ENCODE assay signal across 8 cellular contexts in the genomic region with DNA sequence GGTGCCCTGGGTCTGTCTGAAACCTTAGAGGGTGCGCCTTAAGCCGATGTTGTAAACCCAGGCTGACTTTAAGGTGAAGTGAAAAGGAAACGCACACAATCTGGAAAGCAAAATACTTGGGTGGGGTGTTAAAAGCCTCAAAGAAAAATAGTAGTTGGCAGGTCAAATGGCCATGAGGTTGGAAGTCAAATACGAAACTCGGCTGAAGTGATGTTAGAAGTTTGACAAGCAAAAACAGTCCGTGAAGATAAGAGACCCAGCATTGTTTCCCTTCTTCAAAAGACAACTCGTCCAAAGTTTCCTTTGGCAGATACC. TPM values are rescaled to one million over a fixed set of nuclear protein-coding genes. Genes with fewer than 3 reads are reported as not detected.
DNase-seq lines count a peak whose midpoint lies in the region; ATAC-seq, FAIRE-seq and TF ChIP-seq lines count a peak whose summit lies in the region.

No MANE protein-coding gene starts in this region.

- no peak for FAIRE-seq in HTR-8/SVneo (lab: Jason Lieb, UNC)

- H3K9me2 ChIP-seq in OCI-LY7 (ENCODE audit: insufficient read depth, low read length), result no peaks in the 10 kb centered on the region

- H3K36me3 ChIP-seq in CD4-positive, CD25-positive, alpha-beta regulatory T cell (ENCODE audit: control insufficient read depth, insufficient read depth, low read length), result no peaks in the 10 kb centered on the region
- H3K36me3 ChIP-seq in OCI-LY7 (ENCODE audit: insufficient read depth, low read length) (no peaks in the 10 kb centered on the region), neuronal stem cell (replicated peaks in 1 of 2; ENCODE audit: control insufficient read depth in 2 of 2, insufficient read depth in 2 of 2, low read length in 2 of 2) (peaks cover 0 to 8% of the 10 kb centered on the region in 2 donors)

- TF ChIP-seq CTCF in OCI-LY7 (conservative IDR thresholded peaks at IDR 0.05; ENCODE audit: low read length) (no peak), endothelial cell (IDR thresholded peaks at IDR 0.05; ENCODE audit: unreplicated experiment) (no peak)

- H2BK120ac ChIP-seq in neuronal stem cell (ENCODE audit: low read depth, low read length), result no peak overlapping the region

- peaks cover 32% of the 10 kb centered on the region for H3K4me1 ChIP-seq in CD4-positive, CD25-positive, alpha-beta regulatory T cell (ENCODE audit: control insufficient read depth, insufficient read depth, low read length, poor library complexity, severe bottlenecking)
- H3K4me1 ChIP-seq in OCI-LY7 (ENCODE audit: insufficient read depth, low read length, poor library complexity, severe bottlenecking), result peaks cover 41% of the 10 kb centered on the region
- peaks cover 11 to 15% of the 10 kb centered on the region in 2 donors for H3K4me1 ChIP-seq in neuronal stem cell (ENCODE audit: control insufficient read depth in 2 of 2, insufficient read depth in 1 of 2, low read depth in 1 of 2, low read length in 2 of 2)

- H2BK15ac ChIP-seq in neuronal stem cell (ENCODE audit: low read length), result no peak overlapping the region

- H3K18ac ChIP-seq in neuronal stem cell (ENCODE audit: low read length), result no peak overlapping the region

- DNase-seq in CD4-positive, CD25-positive, alpha-beta regulatory T cell, result no peak
- DNase-seq in OCI-LY7 (ENCODE audit: low spot score), result no peak
- DNase-seq in endothelial cell (ENCODE audit: low spot score), result no peak
- no peak for DNase-seq in neuronal stem cell (ENCODE audit: low spot score)
- no peak for DNase-seq in HTR-8/SVneo (ENCODE audit: insufficient read length, low spot score)
- DNase-seq in activated CD4-positive, alpha-beta T cell treated with anti-CD3 and anti-CD28 coated beads, Interleukin-2, amount 50 U/mL, for 48 hours, result no peak
- DNase-seq in NCI-H2081 (lab: John Stamatoyannopoulos, UW), result no peak

- WGBS in neuronal stem cell (ENCODE audit: extremely low coverage in 2 of 2, insufficient read length in 2 of 2, insufficient replicate concordance in 1 of 2), 2 donors, result no CpG with 5 or more reads among the region's 7 CpGs

- BruUV-seq in OCI-LY7 (replicated peaks; lab: Mats Ljungman, UMichigan), result no TSS peak

- H4K91ac ChIP-seq in neuronal stem cell (ENCODE audit: low read depth, low read length, poor library complexity), result no peak overlapping the region

- H3K9ac ChIP-seq in neuronal stem cell (ENCODE audit: low read depth, low read length, poor library complexity), result no peak overlapping the region

- H4K8ac ChIP-seq in neuronal stem cell (ENCODE audit: low read depth, low read length), result no peak overlapping the region

- no peak overlapping the region for H3K23ac ChIP-seq in neuronal stem cell (ENCODE audit: low read depth, low read length, poor library complexity)

- no peak overlapping the region for H3K14ac ChIP-seq in neuronal stem cell (ENCODE audit: low read length)

- intact Hi-C loops in OCI-LY7 (cut with micrococcal nuclease; ENCODE audit: unreplicated experiment), result loop anchor here (1.0 to 5.0 kb wide), 4 partner anchors 19 to 706 kb away; a partner anchor contains a TSS

- H3K27ac ChIP-seq in CD4-positive, CD25-positive, alpha-beta regulatory T cell (ENCODE audit: insufficient read depth, low read length, poor library complexity, severe bottlenecking), result peak overlapping the region; percentile 60
- peak overlapping the region; percentile 59 for H3K27ac ChIP-seq in OCI-LY7 (ENCODE audit: low read depth, low read length, poor library complexity, severe bottlenecking)
- peak overlapping the region; percentile 97 for H3K27ac ChIP-seq in neuronal stem cell (replicated peaks; ENCODE audit: low read length)

- H3K36me3 Mint-ChIP-seq in CD4-positive, CD25-positive, alpha-beta regulatory T cell, result no peaks in the 10 kb centered on the region
- H3K36me3 Mint-ChIP-seq in endothelial cell (ENCODE audit: low read depth, unreplicated experiment), result peaks cover 13% of the 10 kb centered on the region

- H3K27me3 Mint-ChIP-seq in CD4-positive, CD25-positive, alpha-beta regulatory T cell, result no peaks in the 10 kb centered on the region
- H3K27me3 Mint-ChIP-seq in endothelial cell (ENCODE audit: unreplicated experiment), result peaks cover 3% of the 10 kb centered on the region

- H3K27me3 ChIP-seq in CD4-positive, CD25-positive, alpha-beta regulatory T cell (ENCODE audit: control insufficient read depth, insufficient read depth, low read length), result no peaks in the 10 kb centered on the region
- H3K27me3 ChIP-seq in neuronal stem cell (ENCODE audit: control insufficient read depth in 3 of 3, insufficient read depth in 3 of 3, low read depth in 1 of 3, low read length in 3 of 3), result no peaks in the 10 kb centered on the region

- no peaks in the 10 kb centered on the region for H3K79me1 ChIP-seq in neuronal stem cell (ENCODE audit: low read depth, low read length)

- POLR2A ChIA-PET in OCI-LY7 (lab: Charles Lee), result interaction anchor here (0.6 to 3.2 kb wide), 5 partner anchors 13 to 336 kb away, joined by 3 to 12 read pairs (median 4); no protein-coding TSS in a partner anchor

- H2AFZ ChIP-seq in OCI-LY7 (ENCODE audit: low read length), result peak overlapping the region; percentile 66
- peak overlapping the region; percentile 92 for H2AFZ ChIP-seq in neuronal stem cell (ENCODE audit: low read length)

- peaks cover 26 to 42% (median 37%) of the 10 kb centered on the region in 4 donors for H3K4me1 Mint-ChIP-seq in CD4-positive, CD25-positive, alpha-beta regulatory T cell
- H3K4me1 Mint-ChIP-seq in endothelial cell (ENCODE audit: unreplicated experiment), result peaks cover 27% of the 10 kb centered on the region

- peak overlapping the region; percentile 89 to 100 (median 92) for H3K4me3 Mint-ChIP-seq in CD4-positive, CD25-positive, alpha-beta regulatory T cell
- H3K4me3 Mint-ChIP-seq in endothelial cell (ENCODE audit: unreplicated experiment), result peak overlapping the region; percentile 91

- peak overlapping the region; percentile 81 to 93 (median 91) for H3K27ac Mint-ChIP-seq in CD4-positive, CD25-positive, alpha-beta regulatory T cell
- peak overlapping the region; percentile 38 for H3K27ac Mint-ChIP-seq in endothelial cell (ENCODE audit: unreplicated experiment)

- no peak overlapping the region for H2BK12ac ChIP-seq in neuronal stem cell (ENCODE audit: low read length)

- H3K9me3 Mint-ChIP-seq in CD4-positive, CD25-positive, alpha-beta regulatory T cell, result no peaks in the 10 kb centered on the region
- no peaks in the 10 kb centered on the region for H3K9me3 Mint-ChIP-seq in endothelial cell (ENCODE audit: unreplicated experiment)

- H3K4me3 ChIP-seq in CD4-positive, CD25-positive, alpha-beta regulatory T cell (ENCODE audit: low read depth, low read length), result peak overlapping the region; percentile 76
- peak overlapping the region; percentile 94 for H3K4me3 ChIP-seq in OCI-LY7 (ENCODE audit: low read depth, low read length, poor library complexity, severe bottlenecking)
- H3K4me3 ChIP-seq in neuronal stem cell (ENCODE audit: low read length in 2 of 2), result peak overlapping the region; percentile 72 to 93

- no peak overlapping the region for H2BK5ac ChIP-seq in neuronal stem cell (ENCODE audit: low read length)

- H3K4me2 ChIP-seq in OCI-LY7 (ENCODE audit: low read length), result peak overlapping the region; percentile 98
- peak overlapping the region; percentile 58 for H3K4me2 ChIP-seq in neuronal stem cell (ENCODE audit: insufficient read depth, low read length, poor library complexity, severe bottlenecking)

- H4K20me1 ChIP-seq in OCI-LY7 (ENCODE audit: insufficient read depth, low read length), result 0 out of 2 replicates have a peak, but pooled peaks cover 7% of the 10 kb centered on the region

- ATAC-seq in CD4-positive, CD25-positive, alpha-beta regulatory T cell (ENCODE audit: low read depth in 2 of 2), result no peak
- ATAC-seq in HG03460 (IDR thresholded peaks at IDR 0.05; ENCODE audit: unreplicated experiment), result no peak

- peaks cover 16% of the 10 kb centered on the region; the same call in 1 of the 2 replicates for H3K79me2 ChIP-seq in OCI-LY7 (ENCODE audit: insufficient read depth, low read depth, low read length)

- no peak overlapping the region for H2AK5ac ChIP-seq in neuronal stem cell (ENCODE audit: low read depth, low read length)

- CTCF ChIA-PET in OCI-LY7 (lab: Charles Lee; ENCODE audit: unreplicated experiment), result no interaction called here

- H3K4ac ChIP-seq in neuronal stem cell (ENCODE audit: low read length), result no peak overlapping the region

- no peaks in the 10 kb centered on the region for H3K9me3 ChIP-seq in CD4-positive, CD25-positive, alpha-beta regulatory T cell (ENCODE audit: control insufficient read depth in 2 of 2, low read length in 2 of 2)
- no peaks in the 10 kb centered on the region for H3K9me3 ChIP-seq in OCI-LY7 (ENCODE audit: low read length)
- H3K9me3 ChIP-seq in neuronal stem cell (replicated peaks in 1 of 2; ENCODE audit: control insufficient read depth in 2 of 2, insufficient read depth in 1 of 2, low read depth in 1 of 2, low read length in 2 of 2), result no peaks in the 10 kb centered on the region

RNA-seq across cellular contexts. Expression of a gene that starts 1.4 kb away (rescaled TPM):
- total RNA-seq in CD4-positive, CD25-positive, alpha-beta regulatory T cell, result 36.4 TPM
- 10 to 100 TPM; 57.9 to 81.4 (median 68.5) TPM for polyA plus RNA-seq in CD4-positive, CD25-positive, alpha-beta regulatory T cell
- 5.7 and 7.2 TPM in 2 replicates for total RNA-seq in OCI-LY7 (2014; rRNA removed; shearing (Covaris generic))
- total RNA-seq in OCI-LY7 (2022) (20.8 and 22.9 TPM in 2 replicates), endothelial cell (ENCODE audit: unreplicated experiment) (53.1 TPM)
- 32.1 TPM for polyA plus RNA-seq in neuronal stem cell (2013, experiment 1 of 2)
- 31.5 TPM for polyA plus RNA-seq in neuronal stem cell (2013, experiment 2 of 2)
